In genomic region chr7:99392046-99392445, GRCh38 we compare ENCODE assay signal across 11 cellular contexts. TPM values are rescaled to one million over a fixed set of nuclear protein-coding genes. Genes with fewer than 3 reads are reported as not detected.
DNase-seq lines count a peak whose midpoint lies in the region; ATAC-seq and TF ChIP-seq lines count a peak whose summit lies in the region.
"Had no signal": no experiment of that assay in that cellular context is flagged by ENCODE, and none has a peak within 500 bp of the region (broad histone marks: within the 10 kb centered on the region; RNA-seq: fewer than 3 reads in every experiment).

No MANE protein-coding gene starts in this region.

- H3K4me3 Mint-ChIP-seq in activated CD4-positive, alpha-beta T cell treated with anti-CD3 and anti-CD28 coated beads, Interleukin-2, amount 10 ng/mL, durations not matched to agents 24 days and 14 days: peak overlapping the region; percentile 22
- H3K4me3 Mint-ChIP-seq in stimulated activated effector memory CD8-positive, alpha-beta T cell treated with anti-CD3 and anti-CD28 coated beads, Interleukin-12 subunit alpha, Interleukin-12 subunit beta, amount 100 ng/mL, for 72 hours: peak overlapping the region; percentile 59

- ATAC-seq in stimulated activated effector memory CD8-positive, alpha-beta T cell treated with anti-CD3 and anti-CD28 coated beads, Interleukin-12 subunit alpha, Interleukin-12 subunit beta, amount 100 ng/mL, for 72 hours: no peak
- ATAC-seq in GM18519 (IDR thresholded peaks at IDR 0.05; ENCODE audit: low FRiP score, unreplicated experiment) (no peak), HG02981 (IDR thresholded peaks at IDR 0.05; ENCODE audit: unreplicated experiment) (no peak)

- H3K27ac ChIP-seq in WERI-Rb-1: no peak overlapping the region; the same call in 1 of the 2 replicates

- H3K27me3 ChIP-seq in WERI-Rb-1 (ENCODE audit: insufficient read depth, low read depth, severe bottlenecking): no peaks in the 10 kb centered on the region

- no peaks in the 10 kb centered on the region for H3K27me3 Mint-ChIP-seq in activated CD4-positive, alpha-beta T cell treated with anti-CD3 and anti-CD28 coated beads, Interleukin-2, amount 10 ng/mL, durations not matched to agents 24 days and 14 days

- intact Hi-C loops in activated CD4-positive, alpha-beta T cell treated with anti-CD3 and anti-CD28 coated beads, Interleukin-2, amount 10 ng/mL, durations not matched to agents 24 days and 14 days (cut with micrococcal nuclease): loop anchor here (2.0 kb wide), 1 partner anchor 17 kb away; the partner anchor contains the start of gene ARPC1B

- H3K36me3 Mint-ChIP-seq in activated CD4-positive, alpha-beta T cell treated with anti-CD3 and anti-CD28 coated beads, Interleukin-2, amount 10 ng/mL, durations not matched to agents 24 days and 14 days (ENCODE audit: low read depth): peaks cover 72% of the 10 kb centered on the region
- H3K36me3 Mint-ChIP-seq in stimulated activated effector memory CD8-positive, alpha-beta T cell treated with anti-CD3 and anti-CD28 coated beads, Interleukin-12 subunit alpha, Interleukin-12 subunit beta, amount 100 ng/mL, for 72 hours: peaks cover 100% of the 10 kb centered on the region

- DNase-seq in activated CD4-positive, alpha-beta T cell treated with anti-CD3 and anti-CD28 coated beads, Interleukin-2, amount 10 ng/mL, durations not matched to agents 24 days and 14 days: no peak
- no peak for DNase-seq in activated CD4-positive, alpha-beta T cell treated with anti-CD3 and anti-CD28 coated beads for 48 hours
- DNase-seq in WERI-Rb-1: no peak
- no peak for DNase-seq in stimulated activated effector memory CD8-positive, alpha-beta T cell treated with anti-CD3 and anti-CD28 coated beads, Interleukin-12 subunit alpha, Interleukin-12 subunit beta, amount 100 ng/mL, for 72 hours (ENCODE audit: low spot score in 2 of 2)
- no peak for DNase-seq in NCI-H2227 treated with DMSO at 0.1 percent for 48 hours (lab: John Stamatoyannopoulos, UW)
- DNase-seq: activated effector memory CD4-positive, alpha-beta T cell treated with anti-CD3 and anti-CD28 coated beads, Interleukin-2, amount 50 U/mL, for 16 hours; SIG-M5; stimulated activated CD8-positive, alpha-beta memory T cell treated with anti-CD3 and anti-CD28 coated beads, Interleukin-4, amount 100 ng/mL, for 48 hours had no signal

- no peak overlapping the region for H3K27ac Mint-ChIP-seq in activated CD4-positive, alpha-beta T cell treated with anti-CD3 and anti-CD28 coated beads, Interleukin-2, amount 10 ng/mL, durations not matched to agents 24 days and 14 days
- peak overlapping the region; percentile 48 for H3K27ac Mint-ChIP-seq in stimulated activated effector memory CD8-positive, alpha-beta T cell treated with anti-CD3 and anti-CD28 coated beads, Interleukin-12 subunit alpha, Interleukin-12 subunit beta, amount 100 ng/mL, for 72 hours

- H3K36me3 ChIP-seq in WERI-Rb-1: peaks cover 25% of the 10 kb centered on the region

- TF ChIP-seq CTCF in WERI-Rb-1 (IDR thresholded peaks at IDR 0.05; ENCODE audit: low read depth, low read length): no peak

- H3K9me3 Mint-ChIP-seq in activated CD4-positive, alpha-beta T cell treated with anti-CD3 and anti-CD28 coated beads, Interleukin-2, amount 10 ng/mL, durations not matched to agents 24 days and 14 days: no peaks in the 10 kb centered on the region
- no peaks in the 10 kb centered on the region for H3K9me3 Mint-ChIP-seq in stimulated activated effector memory CD8-positive, alpha-beta T cell treated with anti-CD3 and anti-CD28 coated beads, Interleukin-12 subunit alpha, Interleukin-12 subunit beta, amount 100 ng/mL, for 72 hours

- peaks cover 11% of the 10 kb centered on the region for H3K4me1 Mint-ChIP-seq in activated CD4-positive, alpha-beta T cell treated with anti-CD3 and anti-CD28 coated beads, Interleukin-2, amount 10 ng/mL, durations not matched to agents 24 days and 14 days
- H3K4me1 Mint-ChIP-seq in stimulated activated effector memory CD8-positive, alpha-beta T cell treated with anti-CD3 and anti-CD28 coated beads, Interleukin-12 subunit alpha, Interleukin-12 subunit beta, amount 100 ng/mL, for 72 hours: peaks cover 22% of the 10 kb centered on the region

- peak overlapping the region; percentile 67 for H3K4me3 ChIP-seq in WERI-Rb-1 (ENCODE audit: low read depth, low read length)
- peak overlapping the region; percentile 67 for H3K4me3 ChIP-seq in iPS-11a (ENCODE audit: low read depth, low read length)

- H3K9me3 ChIP-seq in WERI-Rb-1 (ENCODE audit: severe bottlenecking): no peaks in the 10 kb centered on the region

RNA-seq across cellular contexts. Expression of gene PDAP1, which starts 16.4 kb away (rescaled TPM):
- 167 and 168 TPM in 2 replicates for total RNA-seq in activated CD4-positive, alpha-beta T cell treated with anti-CD3 and anti-CD28 coated beads, Interleukin-2, amount 10 ng/mL, durations not matched to agents 24 days and 14 days

RNA-seq across cellular contexts. Expression of gene BUD31, which starts 16.7 kb away (rescaled TPM):
- total RNA-seq in activated CD4-positive, alpha-beta T cell treated with anti-CD3 and anti-CD28 coated beads, Interleukin-2, amount 10 ng/mL, durations not matched to agents 24 days and 14 days: 136 and 147 TPM in 2 replicates

RNA-seq across cellular contexts. Expression of gene ARPC1B, which starts 17.5 kb away (rescaled TPM):
- 248 and 250 TPM in 2 replicates for total RNA-seq in activated CD4-positive, alpha-beta T cell treated with anti-CD3 and anti-CD28 coated beads, Interleukin-2, amount 10 ng/mL, durations not matched to agents 24 days and 14 days

RNA-seq across cellular contexts. Expression of gene PTCD1, which starts 46.6 kb away (rescaled TPM):
- total RNA-seq in activated CD4-positive, alpha-beta T cell treated with anti-CD3 and anti-CD28 coated beads, Interleukin-2, amount 10 ng/mL, durations not matched to agents 24 days and 14 days: 10.5 and 10.7 TPM in 2 replicates

RNA-seq across cellular contexts. Expression of gene CPSF4, which starts 46.7 kb away (rescaled TPM):
- total RNA-seq in activated CD4-positive, alpha-beta T cell treated with anti-CD3 and anti-CD28 coated beads, Interleukin-2, amount 10 ng/mL, durations not matched to agents 24 days and 14 days: 83.5 and 89.0 TPM in 2 replicates
